Comparison of ENCODE assay signal across 27 cellular contexts in the genomic region with DNA sequence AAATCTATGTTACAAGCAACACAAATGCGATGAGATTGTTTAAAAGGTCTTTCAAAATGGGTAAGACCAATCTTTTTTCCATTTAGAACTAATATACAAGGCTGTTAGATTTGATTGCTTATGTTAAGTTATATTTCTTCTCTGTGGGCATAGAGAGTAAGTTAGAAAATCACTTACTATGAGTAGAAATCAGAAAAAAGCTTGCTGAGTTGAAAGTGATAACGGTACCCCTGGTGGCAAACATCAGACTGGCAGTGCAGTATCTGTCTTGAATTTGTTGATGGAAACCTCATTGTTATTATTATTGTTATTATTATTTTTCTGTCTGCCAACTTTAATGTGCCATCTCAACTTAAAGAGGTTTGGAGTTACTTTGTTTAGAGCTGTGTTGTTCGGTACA. TPM values are rescaled to one million over a fixed set of nuclear protein-coding genes. Genes with fewer than 3 reads are reported as not detected.
DNase-seq lines count a peak whose midpoint lies in the region; ATAC-seq and TF ChIP-seq lines count a peak whose summit lies in the region.
"Had no signal": no experiment of that assay in that cellular context is flagged by ENCODE, and none has a peak within 500 bp of the region (broad histone marks: within the 10 kb centered on the region; RNA-seq: fewer than 3 reads in every experiment).

No MANE protein-coding gene starts in this region.

- peak overlapping the region; percentile 11 for H3K4me3 Mint-ChIP-seq in activated naive CD4-positive, alpha-beta T cell treated with anti-CD3 and anti-CD28 coated beads, Interleukin-2, amount 50 U/mL, for 24 hours
- no peak overlapping the region for H3K4me3 Mint-ChIP-seq in activated naive CD4-positive, alpha-beta T cell treated with anti-CD3 and anti-CD28 coated beads, Interleukin-2, amount 10 ng/mL, durations not matched to agents 7 days and 5 days
- H3K4me3 Mint-ChIP-seq in chondrocyte (ENCODE audit: unreplicated experiment) (no peak overlapping the region), mesothelial cell of epicardium (no peak overlapping the region)
- H3K4me3 Mint-ChIP-seq in stimulated activated naive CD8-positive, alpha-beta T cell treated with anti-CD3 and anti-CD28 coated beads, Interleukin-15, amount 100 ng/mL, for 72 hours: no peak overlapping the region
- H3K4me3 Mint-ChIP-seq: activated T-cell treated with anti-CD3 and anti-CD28 coated beads, Interleukin-2, amount 50 U/mL, for 24 hours; B cell; dendritic cell treated with granulocyte-macrophage colony-stimulating factor and Interleukin-4, amounts not matched to agents 40 ng/mL and 50 ng/mL, for 4 days; stimulated activated naive B cell treated with anti-CD40 and anti-IgM and Interleukin-4, amounts not matched to agents 10 μg/mL and 1 μg/mL and 100 μg/mL, for 72 hours had no signal

- CTCF ChIA-PET in activated naive CD4-positive, alpha-beta T cell treated with anti-CD3 and anti-CD28 coated beads, Interleukin-2, amount 10 ng/mL, durations not matched to agents 7 days and 5 days (lab: Charles Lee): interaction anchor here (1.0 to 1.2 kb wide), 3 partner anchors 17 to 382 kb away, joined by 3 to 4 read pairs (median 3); no protein-coding TSS in a partner anchor

- ATAC-seq in stimulated activated naive CD8-positive, alpha-beta T cell treated with anti-CD3 and anti-CD28 coated beads, Interleukin-15, amount 100 ng/mL, for 72 hours: no peak
- ATAC-seq: GM12878; left colon; stimulated activated naive B cell treated with anti-CD40 and anti-IgM and Interleukin-4, amounts not matched to agents 10 μg/mL and 1 μg/mL and 100 μg/mL, for 72 hours had no signal

- TF ChIP-seq CTCF in chondrocyte (IDR thresholded peaks at IDR 0.05) (peak; percentile 45), mesothelial cell of epicardium (IDR thresholded peaks at IDR 0.05; ENCODE audit: unreplicated experiment) (no peak), GM13976 (IDR thresholded peaks at IDR 0.05; ENCODE audit: borderline replicate concordance, control extremely low read depth, extremely low read depth, insufficient read depth, missing control alignments) (no peak), GM20000 (IDR thresholded peaks at IDR 0.05; ENCODE audit: extremely low read depth, missing control alignments) (no peak)

- no peak for DNase-seq in activated naive CD4-positive, alpha-beta T cell treated with anti-CD3 and anti-CD28 coated beads, Interleukin-2, amount 10 ng/mL, durations not matched to agents 7 days and 5 days
- DNase-seq in chondrocyte (ENCODE audit: low spot score) (no peak), mesothelial cell of epicardium (ENCODE audit: low spot score in 2 of 2, unreplicated experiment in 2 of 2) (no peak), GM13976 (ENCODE audit: low spot score) (no peak), GM20000 (ENCODE audit: low spot score) (no peak), GM19238 (ENCODE audit: insufficient read length, low spot score) (no peak)
- no peak for DNase-seq in stimulated activated naive CD8-positive, alpha-beta T cell treated with anti-CD3 and anti-CD28 coated beads, Interleukin-15, amount 100 ng/mL, for 72 hours
- DNase-seq: 8988T; activated CD4-positive, alpha-beta T cell treated with anti-CD3 and anti-CD28 coated beads for 4 hours; activated T-cell treated with anti-CD3 and anti-CD28 coated beads, Interleukin-2, amount 50 U/mL, for 24 hours; adrenal gland; GF-D8; Kasumi-1; left colon; mesenchymal stem cell; NCI-H1092; NCI-H187 treated with DMSO at 0.1 percent for 48 hours; NCI-H69; occipital lobe; stimulated activated naive B cell treated with anti-CD40 and anti-IgM and Interleukin-4, amounts not matched to agents 10 μg/mL and 1 μg/mL and 100 μg/mL, for 72 hours; T-helper 2 cell; thyroid gland had no signal

- no peaks in the 10 kb centered on the region for H3K9me3 Mint-ChIP-seq in activated naive CD4-positive, alpha-beta T cell treated with anti-CD3 and anti-CD28 coated beads, Interleukin-2, amount 50 U/mL, for 24 hours
- no peaks in the 10 kb centered on the region for H3K9me3 Mint-ChIP-seq in activated naive CD4-positive, alpha-beta T cell treated with anti-CD3 and anti-CD28 coated beads, Interleukin-2, amount 10 ng/mL, durations not matched to agents 7 days and 5 days
- H3K9me3 Mint-ChIP-seq in chondrocyte (ENCODE audit: low read depth) (no peaks in the 10 kb centered on the region), mesothelial cell of epicardium (no peaks in the 10 kb centered on the region)
- no peaks in the 10 kb centered on the region for H3K9me3 Mint-ChIP-seq in stimulated activated naive CD8-positive, alpha-beta T cell treated with anti-CD3 and anti-CD28 coated beads, Interleukin-15, amount 100 ng/mL, for 72 hours
- H3K9me3 Mint-ChIP-seq: activated T-cell treated with anti-CD3 and anti-CD28 coated beads, Interleukin-2, amount 50 U/mL, for 24 hours; dendritic cell treated with granulocyte-macrophage colony-stimulating factor and Interleukin-4, amounts not matched to agents 40 ng/mL and 50 ng/mL, for 4 days; stimulated activated naive B cell treated with anti-CD40 and anti-IgM and Interleukin-4, amounts not matched to agents 10 μg/mL and 1 μg/mL and 100 μg/mL, for 72 hours had no signal

- H3K4me1 Mint-ChIP-seq in activated naive CD4-positive, alpha-beta T cell treated with anti-CD3 and anti-CD28 coated beads, Interleukin-2, amount 50 U/mL, for 24 hours: peaks cover 22% of the 10 kb centered on the region
- H3K4me1 Mint-ChIP-seq in activated naive CD4-positive, alpha-beta T cell treated with anti-CD3 and anti-CD28 coated beads, Interleukin-2, amount 10 ng/mL, durations not matched to agents 7 days and 5 days: peaks cover 17% of the 10 kb centered on the region
- H3K4me1 Mint-ChIP-seq in chondrocyte (ENCODE audit: low read depth) (peaks cover 4% of the 10 kb centered on the region), mesothelial cell of epicardium (peaks cover 32% of the 10 kb centered on the region)
- peaks cover 18% of the 10 kb centered on the region for H3K4me1 Mint-ChIP-seq in stimulated activated naive CD8-positive, alpha-beta T cell treated with anti-CD3 and anti-CD28 coated beads, Interleukin-15, amount 100 ng/mL, for 72 hours
- H3K4me1 Mint-ChIP-seq: B cell had no signal

- no peaks in the 10 kb centered on the region for H3K27me3 Mint-ChIP-seq in activated naive CD4-positive, alpha-beta T cell treated with anti-CD3 and anti-CD28 coated beads, Interleukin-2, amount 50 U/mL, for 24 hours
- peaks cover 18% of the 10 kb centered on the region for H3K27me3 Mint-ChIP-seq in activated naive CD4-positive, alpha-beta T cell treated with anti-CD3 and anti-CD28 coated beads, Interleukin-2, amount 10 ng/mL, durations not matched to agents 7 days and 5 days
- H3K27me3 Mint-ChIP-seq in chondrocyte (ENCODE audit: low read depth) (no peaks in the 10 kb centered on the region), mesothelial cell of epicardium (ENCODE audit: low read depth) (no peaks in the 10 kb centered on the region)
- peaks cover 4% of the 10 kb centered on the region for H3K27me3 Mint-ChIP-seq in stimulated activated naive CD8-positive, alpha-beta T cell treated with anti-CD3 and anti-CD28 coated beads, Interleukin-15, amount 100 ng/mL, for 72 hours
- H3K27me3 Mint-ChIP-seq: activated T-cell treated with anti-CD3 and anti-CD28 coated beads, Interleukin-2, amount 50 U/mL, for 24 hours had no signal

- H3K36me3 Mint-ChIP-seq in activated naive CD4-positive, alpha-beta T cell treated with anti-CD3 and anti-CD28 coated beads, Interleukin-2, amount 50 U/mL, for 24 hours: no peaks in the 10 kb centered on the region
- no peaks in the 10 kb centered on the region for H3K36me3 Mint-ChIP-seq in activated naive CD4-positive, alpha-beta T cell treated with anti-CD3 and anti-CD28 coated beads, Interleukin-2, amount 10 ng/mL, durations not matched to agents 7 days and 5 days
- peaks cover 5% of the 10 kb centered on the region for H3K36me3 Mint-ChIP-seq in chondrocyte (ENCODE audit: low read depth)
- peaks cover 37% of the 10 kb centered on the region for H3K36me3 Mint-ChIP-seq in mesothelial cell of epicardium
- H3K36me3 Mint-ChIP-seq: stimulated activated naive B cell treated with anti-CD40 and anti-IgM and Interleukin-4, amounts not matched to agents 10 μg/mL and 1 μg/mL and 100 μg/mL, for 72 hours had no signal

- in situ Hi-C loops in GM13976 (cut with MboI; ENCODE audit: low sequenced_read_pairs, unreplicated experiment): no loop called here

- no peak overlapping the region for H3K27ac Mint-ChIP-seq in activated naive CD4-positive, alpha-beta T cell treated with anti-CD3 and anti-CD28 coated beads, Interleukin-2, amount 50 U/mL, for 24 hours
- no peak overlapping the region for H3K27ac Mint-ChIP-seq in activated naive CD4-positive, alpha-beta T cell treated with anti-CD3 and anti-CD28 coated beads, Interleukin-2, amount 10 ng/mL, durations not matched to agents 7 days and 5 days
- no peak overlapping the region for H3K27ac Mint-ChIP-seq in chondrocyte (ENCODE audit: unreplicated experiment)
- H3K27ac Mint-ChIP-seq in mesothelial cell of epicardium: peak overlapping the region; percentile 97
- H3K27ac Mint-ChIP-seq in stimulated activated naive CD8-positive, alpha-beta T cell treated with anti-CD3 and anti-CD28 coated beads, Interleukin-15, amount 100 ng/mL, for 72 hours: no peak overlapping the region
- H3K27ac Mint-ChIP-seq: activated T-cell treated with anti-CD3 and anti-CD28 coated beads, Interleukin-2, amount 50 U/mL, for 24 hours; B cell; dendritic cell treated with granulocyte-macrophage colony-stimulating factor and Interleukin-4, amounts not matched to agents 40 ng/mL and 50 ng/mL, for 4 days; stimulated activated naive B cell treated with anti-CD40 and anti-IgM and Interleukin-4, amounts not matched to agents 10 μg/mL and 1 μg/mL and 100 μg/mL, for 72 hours had no signal

RNA-seq across cellular contexts. Expression of a gene that starts 12.4 kb away (rescaled TPM):
- total RNA-seq in chondrocyte: 0.51 to 2.5 TPM (median 0.62 TPM) in 3 replicates
- 153 to 168 TPM (median 164 TPM) in 3 replicates for total RNA-seq in mesothelial cell of epicardium
- total RNA-seq: myocyte had no signal

Comparison
In these comparisons a context has a peak if more than half of its experiments do, and no peak if none do; other contexts are left out.
1. RNA of a gene that starts 12.4 kb away (total RNA-seq): 153 to 168 TPM in mesothelial cell of epicardium; 0.51 to 2.5 TPM in chondrocyte; every median in the first group is over 10 times any median in the second.